Comparison of ENCODE assay signal across 17 cellular contexts in genomic region chr6:63440594-63440993, GRCh38.
DNase-seq lines count a peak whose midpoint lies in the region; TF ChIP-seq lines count a peak whose summit lies in the region.
"Had no signal": no experiment of that assay in that cellular context is flagged by ENCODE, and none has a peak within 500 bp of the region (broad histone marks: within the 10 kb centered on the region; RNA-seq: fewer than 3 reads in every experiment).

No MANE protein-coding gene starts in this region.

- no peaks in the 10 kb centered on the region for H3K9me2 ChIP-seq in OCI-LY7 (ENCODE audit: insufficient read depth, low read length)
- H3K9me2 ChIP-seq: SK-N-SH had no signal

- H3K27me3 ChIP-seq in neutrophil = peaks cover 6% of the 10 kb centered on the region

- H3K9me3 ChIP-seq in OCI-LY7 (ENCODE audit: low read length) (no peaks in the 10 kb centered on the region), neutrophil (no peaks in the 10 kb centered on the region)
- H3K9me3 ChIP-seq: SK-N-SH had no signal

- CTCF ChIA-PET in OCI-LY7 (lab: Charles Lee; ENCODE audit: unreplicated experiment) = interaction anchor here (0.6 kb wide), 1 partner anchor 109 kb away, joined by 3 read pairs; no protein-coding TSS in a partner anchor

- H4K20me1 ChIP-seq in OCI-LY7 (ENCODE audit: insufficient read depth, low read length) = no peaks in the 10 kb centered on the region

- H3K4me2 ChIP-seq in OCI-LY7 (ENCODE audit: low read length) = peak overlapping the region; percentile 80; the same call in 1 of the 2 replicates
- H3K4me2 ChIP-seq: SK-N-SH had no signal

- H3K4me3 ChIP-seq in OCI-LY7 (ENCODE audit: low read depth, low read length, poor library complexity, severe bottlenecking) (no peak overlapping the region), neutrophil (ENCODE audit: low read depth in 1 of 2, low read length in 1 of 2) (no peak overlapping the region)
- H3K4me3 ChIP-seq: GM12878 had no signal

- H3K9me3 Mint-ChIP-seq in activated naive CD8-positive, alpha-beta T cell (ENCODE audit: low read depth) = no peaks in the 10 kb centered on the region
- H3K9me3 Mint-ChIP-seq in activated naive CD8-positive, alpha-beta T cell treated with anti-CD3 and anti-CD28 coated beads for 36 hours = no peaks in the 10 kb centered on the region

- no peak for TF ChIP-seq CTCF in OCI-LY7 (conservative IDR thresholded peaks at IDR 0.05; ENCODE audit: low read length)
- no peak for TF ChIP-seq CTCF in neutrophil (IDR thresholded peaks at IDR 0.05)
- no peak for TF ChIP-seq CTCF in GM20000 (IDR thresholded peaks at IDR 0.05; ENCODE audit: extremely low read depth, missing control alignments)

- H3K4me1 Mint-ChIP-seq in activated naive CD8-positive, alpha-beta T cell (ENCODE audit: low read depth) = no peaks in the 10 kb centered on the region
- peaks cover 4% of the 10 kb centered on the region for H3K4me1 Mint-ChIP-seq in activated naive CD8-positive, alpha-beta T cell treated with anti-CD3 and anti-CD28 coated beads for 36 hours
- H3K4me1 Mint-ChIP-seq: B cell had no signal

- H3K79me2 ChIP-seq in OCI-LY7 (ENCODE audit: insufficient read depth, low read depth, low read length) = no peaks in the 10 kb centered on the region

- H3K27me3 Mint-ChIP-seq in activated naive CD8-positive, alpha-beta T cell = no peaks in the 10 kb centered on the region
- peaks cover 6% of the 10 kb centered on the region for H3K27me3 Mint-ChIP-seq in activated naive CD8-positive, alpha-beta T cell treated with anti-CD3 and anti-CD28 coated beads for 36 hours
- H3K27me3 Mint-ChIP-seq: B cell had no signal

- intact Hi-C loops in OCI-LY7 (cut with micrococcal nuclease; ENCODE audit: unreplicated experiment) = loop anchor here (2.0 to 5.0 kb wide), 2 partner anchors 88 to 132 kb away; partner anchors contain the start of genes LOC128125822 and PTP4A1

- no peak overlapping the region for H3K27ac ChIP-seq in OCI-LY7 (ENCODE audit: low read depth, low read length, poor library complexity, severe bottlenecking)
- peak overlapping the region; percentile 0 for H3K27ac ChIP-seq in neutrophil

- no peaks in the 10 kb centered on the region for H3K36me3 ChIP-seq in OCI-LY7 (ENCODE audit: insufficient read depth, low read length)
- H3K36me3 ChIP-seq in neutrophil = no peaks in the 10 kb centered on the region

- peak overlapping the region; percentile 14 for H3K4me3 Mint-ChIP-seq in activated naive CD8-positive, alpha-beta T cell
- H3K4me3 Mint-ChIP-seq in activated naive CD8-positive, alpha-beta T cell treated with anti-CD3 and anti-CD28 coated beads for 36 hours = no peak overlapping the region
- H3K4me3 Mint-ChIP-seq: B cell had no signal

- H3K4me1 ChIP-seq in OCI-LY7 (ENCODE audit: insufficient read depth, low read length, poor library complexity, severe bottlenecking) (peaks cover 4% of the 10 kb centered on the region), neutrophil (ENCODE audit: control insufficient read depth in 1 of 2, insufficient read depth in 1 of 2, low read depth in 1 of 2, low read length in 1 of 2) (no peaks in the 10 kb centered on the region)

- no TSS peak for BruUV-seq in OCI-LY7 (replicated peaks; lab: Mats Ljungman, UMichigan)

- POLR2A ChIA-PET in OCI-LY7 (lab: Charles Lee) = interaction anchor here (1.1 to 1.3 kb wide), 5 partner anchors 10 to 306 kb away, joined by 3 to 4 read pairs (median 3); no protein-coding TSS in a partner anchor

- DNase-seq in NCI-H1436 (lab: John Stamatoyannopoulos, UW) = peak; percentile 16
- no peak for DNase-seq in NCI-H1436 treated with DMSO at 0.1 percent for 48 hours (lab: John Stamatoyannopoulos, UW)
- no peak for DNase-seq in activated naive CD8-positive, alpha-beta T cell treated with anti-CD3 and anti-CD28 coated beads for 36 hours
- DNase-seq in OCI-LY7 (ENCODE audit: low spot score) = no peak
- DNase-seq in GM20000 (ENCODE audit: low spot score) = no peak
- DNase-seq in putamen (ENCODE audit: low spot score) = no peak
- DNase-seq: 8988T, EL, GOT3, NCI-H1092 treated with DMSO at 0.1 percent for 48 hours, OCI-M1, Right ventricle myocardium superior, SK-N-SH had no signal

- H3K36me3 Mint-ChIP-seq in activated naive CD8-positive, alpha-beta T cell = no peaks in the 10 kb centered on the region
- no peaks in the 10 kb centered on the region for H3K36me3 Mint-ChIP-seq in activated naive CD8-positive, alpha-beta T cell treated with anti-CD3 and anti-CD28 coated beads for 36 hours

- no peak overlapping the region for H3K27ac Mint-ChIP-seq in activated naive CD8-positive, alpha-beta T cell
- H3K27ac Mint-ChIP-seq in activated naive CD8-positive, alpha-beta T cell treated with anti-CD3 and anti-CD28 coated beads for 36 hours = no peak overlapping the region
- H3K27ac Mint-ChIP-seq: B cell had no signal

- no peak overlapping the region for H2AFZ ChIP-seq in OCI-LY7 (ENCODE audit: low read length)
